8 cellular contexts compared by ENCODE assay signal in the genomic region with DNA sequence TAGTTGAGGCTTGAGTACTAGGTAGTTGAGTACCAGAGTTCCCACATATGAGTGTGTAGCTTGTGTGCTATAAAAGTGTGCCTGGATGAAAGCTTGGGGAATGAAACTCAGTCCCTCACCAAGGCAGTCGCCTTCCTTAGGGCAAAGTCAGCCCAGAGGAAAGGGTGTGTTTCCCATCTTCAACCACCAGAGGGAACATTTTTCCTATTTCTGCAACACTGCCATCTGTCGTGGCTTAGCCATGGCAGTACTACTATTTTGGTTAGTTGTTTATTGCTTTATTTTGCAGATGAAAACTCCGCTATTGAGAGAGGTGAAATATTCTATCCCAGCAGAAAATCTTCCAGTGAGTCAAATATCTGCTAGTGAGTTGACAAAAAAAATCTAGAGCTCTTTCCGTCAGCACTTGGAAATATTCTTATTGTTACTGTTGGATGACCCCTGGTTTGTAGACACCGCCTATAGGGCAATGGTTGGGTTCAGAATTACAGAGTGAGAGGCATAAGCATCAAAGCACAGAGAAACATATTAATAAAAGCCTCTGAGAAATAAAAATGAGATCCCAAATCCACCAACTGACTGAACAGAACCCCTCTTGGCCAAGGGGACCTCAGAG.
A peak's percentile ranks its signal among the peaks of the same experiment; 100 is the strongest.
DNase-seq lines count a peak whose midpoint lies in the region; ATAC-seq, FAIRE-seq and TF ChIP-seq lines count a peak whose summit lies in the region.

No MANE protein-coding gene starts in this region.

- H3K9me3 ChIP-seq in right lobe of liver: no peaks in the 10 kb centered on the region
- no peaks in the 10 kb centered on the region for H3K9me3 ChIP-seq in tibial artery

- no peak for FAIRE-seq in RCC 7860 (lab: Jason Lieb, UNC)

- peak; percentile 70 for ATAC-seq in activated CD8-positive, alpha-beta memory T cell treated with anti-CD3 and anti-CD28 coated beads, Interleukin-2, amount 10 ng/mL, durations not matched to agents 7 days and 5 days
- ATAC-seq in GM21381 (IDR thresholded peaks at IDR 0.05; ENCODE audit: unreplicated experiment) (peak; percentile 65), right lobe of liver (peak; percentile 80 to 89 (median 84))

- no peak for TF ChIP-seq POLR2A in right lobe of liver (IDR thresholded peaks at IDR 0.05)

- H3K4me1 Mint-ChIP-seq in activated CD8-positive, alpha-beta memory T cell treated with anti-CD3 and anti-CD28 coated beads, Interleukin-2, amount 10 ng/mL, durations not matched to agents 7 days and 5 days: peaks cover 9% of the 10 kb centered on the region

- 31% methylated on average over 5 of the region's 5 CpGs for WGBS in right lobe of liver (ENCODE audit: insufficient coverage, low coverage, low lambda C conversion rate, missing lambda C conversion rate)

- no peak for DNase-seq in activated CD8-positive, alpha-beta memory T cell treated with anti-CD3 and anti-CD28 coated beads, Interleukin-2, amount 10 ng/mL, durations not matched to agents 7 days and 5 days
- no peak for DNase-seq in activated CD8-positive, alpha-beta memory T cell treated with anti-CD3 and anti-CD28 coated beads, Interleukin-2, amount 50 U/mL, for 48 hours
- DNase-seq in HT1080 (ENCODE audit: low read depth) (peak; percentile 59), RCC 7860 (ENCODE audit: low spot score) (peak; percentile 18), dermis blood vessel endothelial cell (peak; percentile 78), right lobe of liver (no peak), tibial artery (no peak)

- H3K27me3 Mint-ChIP-seq in activated CD8-positive, alpha-beta memory T cell treated with anti-CD3 and anti-CD28 coated beads, Interleukin-2, amount 10 ng/mL, durations not matched to agents 7 days and 5 days: peaks cover 16% of the 10 kb centered on the region

- no peak overlapping the region for H3K4me3 ChIP-seq in right lobe of liver
- no peak overlapping the region for H3K4me3 ChIP-seq in tibial artery

- H3K9me3 Mint-ChIP-seq in activated CD8-positive, alpha-beta memory T cell treated with anti-CD3 and anti-CD28 coated beads, Interleukin-2, amount 10 ng/mL, durations not matched to agents 7 days and 5 days (ENCODE audit: low read depth): no peaks in the 10 kb centered on the region

- H3K27ac ChIP-seq in right lobe of liver (no peak overlapping the region), tibial artery (no peak overlapping the region)

- no peak overlapping the region for H3K27ac Mint-ChIP-seq in activated CD8-positive, alpha-beta memory T cell treated with anti-CD3 and anti-CD28 coated beads, Interleukin-2, amount 10 ng/mL, durations not matched to agents 7 days and 5 days

- TF ChIP-seq CTCF in right lobe of liver (IDR thresholded peaks at IDR 0.05) (peak; percentile 54 to 77 (median 72)), tibial artery (IDR thresholded peaks at IDR 0.05) (peak; percentile 64 to 70)

- H3K36me3 ChIP-seq in right lobe of liver: no peaks in the 10 kb centered on the region
- H3K36me3 ChIP-seq in tibial artery: no peaks in the 10 kb centered on the region

- H3K4me3 Mint-ChIP-seq in activated CD8-positive, alpha-beta memory T cell treated with anti-CD3 and anti-CD28 coated beads, Interleukin-2, amount 10 ng/mL, durations not matched to agents 7 days and 5 days: no peak overlapping the region

- CTCF ChIA-PET in activated CD8-positive, alpha-beta memory T cell treated with anti-CD3 and anti-CD28 coated beads, Interleukin-2, amount 10 ng/mL, durations not matched to agents 7 days and 5 days (lab: Charles Lee): interaction anchor here (1.0 to 1.6 kb wide), 3 partner anchors 24 to 235 kb away, joined by 3 to 9 read pairs (median 3); no protein-coding TSS in a partner anchor

- H3K27me3 ChIP-seq in right lobe of liver: no peaks in the 10 kb centered on the region
- H3K27me3 ChIP-seq in tibial artery: peaks cover 0 to 3% of the 10 kb centered on the region in 2 donors

- H3K4me1 ChIP-seq in right lobe of liver: no peaks in the 10 kb centered on the region
- H3K4me1 ChIP-seq in tibial artery: peaks cover 0 to 7% (median 0%) of the 10 kb centered on the region in 4 donors

- no peaks in the 10 kb centered on the region for H3K36me3 Mint-ChIP-seq in activated CD8-positive, alpha-beta memory T cell treated with anti-CD3 and anti-CD28 coated beads, Interleukin-2, amount 10 ng/mL, durations not matched to agents 7 days and 5 days

- intact Hi-C loops in right lobe of liver (cut with DNase I): loop anchor here (10.0 kb wide), 2 partner anchors 220 to 240 kb away; a partner anchor contains a TSS
- intact Hi-C loops in tibial artery (cut with DNase I; ENCODE audit: low total_unique reads): loop anchor here (10.0 kb wide), 1 partner anchor 240 kb away; a partner anchor contains a TSS

Comparison
In these comparisons a context has a peak if more than half of its experiments do, and no peak if none do; other contexts are left out.
1. DNase-seq: peak in HT1080 (single experiment), RCC 7860 (single experiment) and dermis blood vessel endothelial cell (single experiment); none in activated CD8-positive, alpha-beta memory T cell treated with anti-CD3 and anti-CD28 coated beads, Interleukin-2, amount 10 ng/mL, durations not matched to agents 7 days and 5 days (single experiment), activated CD8-positive, alpha-beta memory T cell treated with anti-CD3 and anti-CD28 coated beads, Interleukin-2, amount 50 U/mL, for 48 hours (single experiment), right lobe of liver (0 of 3) and tibial artery (0 of 2).
2. Peak in every context shown above with its lines, with median percentiles within 50 percentile points of each other: ATAC-seq.